12 cellular contexts compared by ENCODE assay signal in genomic region chr17:73271078-73271477, GRCh38. TPM values are rescaled to one million over a fixed set of nuclear protein-coding genes. Genes with fewer than 3 reads are reported as not detected.
DNase-seq lines count a peak whose midpoint lies in the region; ATAC-seq, FAIRE-seq and TF ChIP-seq lines count a peak whose summit lies in the region.
"Had no signal": no experiment of that assay in that cellular context is flagged by ENCODE, and none has a peak within 500 bp of the region (broad histone marks: within the 10 kb centered on the region; RNA-seq: fewer than 3 reads in every experiment).

No MANE protein-coding gene starts in this region.

- no peak overlapping the region for H3K27ac ChIP-seq in Peyer's patch
- H3K27ac ChIP-seq: gastroesophageal sphincter had no signal

- TF ChIP-seq CTCF in GM20000 (IDR thresholded peaks at IDR 0.05; ENCODE audit: extremely low read depth, missing control alignments) (no peak), Peyer's patch (IDR thresholded peaks at IDR 0.05) (no peak), type B pancreatic cell (conservative IDR thresholded peaks at IDR 0.05) (no peak)

- no peaks in the 10 kb centered on the region for H3K9me3 Mint-ChIP-seq in activated T-helper 1 cell treated with anti-CD3 and anti-CD28 coated beads, Interleukin-12 subunit alpha, Interleukin-12 subunit beta, Interleukin-2, Interleukin-4 antibody, amounts not matched to agents 30 ng/mL and 10 ng/mL and 1 ng/mL, durations not matched to agents 14 hours and 24 hours and 36 hours
- H3K9me3 Mint-ChIP-seq in type B pancreatic cell: no peaks in the 10 kb centered on the region

- no peak overlapping the region for H3K4me3 Mint-ChIP-seq in activated T-helper 1 cell treated with anti-CD3 and anti-CD28 coated beads, Interleukin-12 subunit alpha, Interleukin-12 subunit beta, Interleukin-2, Interleukin-4 antibody, amounts not matched to agents 30 ng/mL and 10 ng/mL and 1 ng/mL, durations not matched to agents 14 hours and 24 hours and 36 hours
- H3K4me3 Mint-ChIP-seq in type B pancreatic cell: no peak overlapping the region
- H3K4me3 Mint-ChIP-seq: CD14-positive monocyte had no signal

- intact Hi-C loops in activated T-helper 1 cell treated with anti-CD3 and anti-CD28 coated beads, Interleukin-12 subunit alpha, Interleukin-12 subunit beta, Interleukin-2, Interleukin-4 antibody, amounts not matched to agents 30 ng/mL and 10 ng/mL and 1 ng/mL, durations not matched to agents 14 hours and 24 hours and 36 hours (cut with micrococcal nuclease): no loop called here

- no peak for TF ChIP-seq POLR2A in GM12891 (IDR thresholded peaks at IDR 0.05; ENCODE audit: low read depth, low read length)
- no peak for TF ChIP-seq POLR2A in Peyer's patch (IDR thresholded peaks at IDR 0.05)

- no peak overlapping the region for H3K27ac Mint-ChIP-seq in activated T-helper 1 cell treated with anti-CD3 and anti-CD28 coated beads, Interleukin-12 subunit alpha, Interleukin-12 subunit beta, Interleukin-2, Interleukin-4 antibody, amounts not matched to agents 30 ng/mL and 10 ng/mL and 1 ng/mL, durations not matched to agents 14 hours and 24 hours and 36 hours
- H3K27ac Mint-ChIP-seq in type B pancreatic cell: no peak overlapping the region

- no peaks in the 10 kb centered on the region for H3K9me3 ChIP-seq in Peyer's patch
- H3K9me3 ChIP-seq: gastroesophageal sphincter had no signal

- ATAC-seq in HG03139 (IDR thresholded peaks at IDR 0.05; ENCODE audit: unreplicated experiment): peak; percentile 88
- ATAC-seq: gastroesophageal sphincter had no signal

- H3K27me3 ChIP-seq in Peyer's patch: no peaks in the 10 kb centered on the region
- H3K27me3 ChIP-seq: gastroesophageal sphincter had no signal

- FAIRE-seq in GM12891 (lab: Jason Lieb, UNC): no peak

- H3K4me3 ChIP-seq in Peyer's patch: no peak overlapping the region
- H3K4me3 ChIP-seq: gastroesophageal sphincter had no signal

- H3K4me1 ChIP-seq in Peyer's patch: no peaks in the 10 kb centered on the region

- no peaks in the 10 kb centered on the region for H3K4me1 Mint-ChIP-seq in activated T-helper 1 cell treated with anti-CD3 and anti-CD28 coated beads, Interleukin-12 subunit alpha, Interleukin-12 subunit beta, Interleukin-2, Interleukin-4 antibody, amounts not matched to agents 30 ng/mL and 10 ng/mL and 1 ng/mL, durations not matched to agents 14 hours and 24 hours and 36 hours (ENCODE audit: low read depth)
- peaks cover 14% of the 10 kb centered on the region for H3K4me1 Mint-ChIP-seq in type B pancreatic cell (ENCODE audit: unreplicated experiment)

- H3K36me3 ChIP-seq in Peyer's patch: no peaks in the 10 kb centered on the region
- H3K36me3 ChIP-seq: gastroesophageal sphincter had no signal

- DNase-seq in GM12891 (ENCODE audit: insufficient read length, low spot score) (peak; percentile 61), GM20000 (ENCODE audit: low spot score) (peak; percentile 85), RPMI8226 (peak; percentile 84), Peyer's patch (no peak), hippocampal formation (lab: John Stamatoyannopoulos, UW) (no peak), type B pancreatic cell (ENCODE audit: extremely low spot score, unreplicated experiment) (no peak)
- no peak for DNase-seq in activated T-helper 1 cell treated with anti-CD3 and anti-CD28 coated beads, Interleukin-12 subunit alpha, Interleukin-12 subunit beta, Interleukin-2, Interleukin-4 antibody, amounts not matched to agents 30 ng/mL and 10 ng/mL and 1 ng/mL, durations not matched to agents 14 hours and 24 hours and 36 hours (ENCODE audit: low spot score)

- H3K27me3 Mint-ChIP-seq in activated T-helper 1 cell treated with anti-CD3 and anti-CD28 coated beads, Interleukin-12 subunit alpha, Interleukin-12 subunit beta, Interleukin-2, Interleukin-4 antibody, amounts not matched to agents 30 ng/mL and 10 ng/mL and 1 ng/mL, durations not matched to agents 14 hours and 24 hours and 36 hours (ENCODE audit: insufficient read depth): peaks cover 2% of the 10 kb centered on the region
- no peaks in the 10 kb centered on the region for H3K27me3 Mint-ChIP-seq in type B pancreatic cell

- H3K36me3 Mint-ChIP-seq in activated T-helper 1 cell treated with anti-CD3 and anti-CD28 coated beads, Interleukin-12 subunit alpha, Interleukin-12 subunit beta, Interleukin-2, Interleukin-4 antibody, amounts not matched to agents 30 ng/mL and 10 ng/mL and 1 ng/mL, durations not matched to agents 14 hours and 24 hours and 36 hours (ENCODE audit: low read depth): no peaks in the 10 kb centered on the region
- H3K36me3 Mint-ChIP-seq in type B pancreatic cell: no peaks in the 10 kb centered on the region
- H3K36me3 Mint-ChIP-seq: CD14-positive monocyte had no signal

TF ChIP-seq in GM12891, 5 proteins besides CTCF, POLR2A, EP300 and RAD21:
- peak; percentile 99 for TF ChIP-seq SPI1 (IDR thresholded peaks at IDR 0.05; ENCODE audit: low read depth, low read length)
- no peak for TF ChIP-seq TAF1 (IDR thresholded peaks at IDR 0.05; ENCODE audit: low read depth, low read length)
- TF ChIP-seq POLR2AphosphoS5 (IDR thresholded peaks at IDR 0.05; ENCODE audit: low read depth, low read length): no peak
- no peak for TF ChIP-seq POU2F2 (IDR thresholded peaks at IDR 0.05; ENCODE audit: low read depth, low read length)

RNA-seq across cellular contexts. Expression of gene CPSF4L, which starts 9.4 kb away (rescaled TPM):
- polyA plus RNA-seq in GM12891 (2012; ENCODE audit: low read depth, missing spikeins): not detected
- total RNA-seq in Peyer's patch (not detected), type B pancreatic cell (ENCODE audit: low replicate concordance) (not detected in 2 replicates)
- total RNA-seq in activated T-helper 1 cell treated with anti-CD3 and anti-CD28 coated beads, Interleukin-12 subunit alpha, Interleukin-12 subunit beta, Interleukin-2, Interleukin-4 antibody, amounts not matched to agents 30 ng/mL and 10 ng/mL and 1 ng/mL, durations not matched to agents 14 hours and 24 hours and 36 hours: not detected in 2 replicates
- total RNA-seq: gastroesophageal sphincter; T-helper 1 cell treated with Interleukin-12 subunit alpha and Interleukin-12 subunit beta and Interleukin-4 antibody, amounts not matched to agents 30 ng/mL and 1 ng/mL, for 36 hours had no signal
- polyA plus RNA-seq: CD14-positive monocyte, neural cell had no signal

RNA-seq across cellular contexts. Expression of gene CDC42EP4, which starts 40.7 kb away (rescaled TPM):
- 1.1 TPM for polyA plus RNA-seq in GM12891 (2012; ENCODE audit: low read depth, missing spikeins)
- total RNA-seq in Peyer's patch: 100 to 1,000 TPM in 2 of 4 donors, 10 to 100 TPM in 2; 33.8 to 127 (median 97.8) TPM
- total RNA-seq in activated T-helper 1 cell treated with anti-CD3 and anti-CD28 coated beads, Interleukin-12 subunit alpha, Interleukin-12 subunit beta, Interleukin-2, Interleukin-4 antibody, amounts not matched to agents 30 ng/mL and 10 ng/mL and 1 ng/mL, durations not matched to agents 14 hours and 24 hours and 36 hours: 0.78 and 1.1 TPM in 2 replicates
- 24.7 and 78.8 TPM in 2 replicates for total RNA-seq in type B pancreatic cell (ENCODE audit: low replicate concordance)

Comparison
In these comparisons a context has a peak if more than half of its experiments do, and no peak if none do; other contexts are left out.
1. DNase-seq: peak in GM12891 (single experiment), GM20000 (single experiment) and RPMI8226 (single experiment); none in Peyer's patch (0 of 3), hippocampal formation (0 of 2), activated T-helper 1 cell treated with anti-CD3 and anti-CD28 coated beads, Interleukin-12 subunit alpha, Interleukin-12 subunit beta, Interleukin-2, Interleukin-4 antibody, amounts not matched to agents 30 ng/mL and 10 ng/mL and 1 ng/mL, durations not matched to agents 14 hours and 24 hours and 36 hours (single experiment) and type B pancreatic cell (single experiment).
2. RNA of gene CDC42EP4, which starts 40.7 kb away (total RNA-seq): 33.8 to 127 TPM in Peyer's patch and 24.7 to 78.8 TPM in type B pancreatic cell; 0.78 to 1.1 TPM in activated T-helper 1 cell treated with anti-CD3 and anti-CD28 coated beads, Interleukin-12 subunit alpha, Interleukin-12 subunit beta, Interleukin-2, Interleukin-4 antibody, amounts not matched to agents 30 ng/mL and 10 ng/mL and 1 ng/mL, durations not matched to agents 14 hours and 24 hours and 36 hours; every median in the first group is over 10 times any median in the second.